ENCODE assay signal across 8 cellular contexts in the genomic region with DNA sequence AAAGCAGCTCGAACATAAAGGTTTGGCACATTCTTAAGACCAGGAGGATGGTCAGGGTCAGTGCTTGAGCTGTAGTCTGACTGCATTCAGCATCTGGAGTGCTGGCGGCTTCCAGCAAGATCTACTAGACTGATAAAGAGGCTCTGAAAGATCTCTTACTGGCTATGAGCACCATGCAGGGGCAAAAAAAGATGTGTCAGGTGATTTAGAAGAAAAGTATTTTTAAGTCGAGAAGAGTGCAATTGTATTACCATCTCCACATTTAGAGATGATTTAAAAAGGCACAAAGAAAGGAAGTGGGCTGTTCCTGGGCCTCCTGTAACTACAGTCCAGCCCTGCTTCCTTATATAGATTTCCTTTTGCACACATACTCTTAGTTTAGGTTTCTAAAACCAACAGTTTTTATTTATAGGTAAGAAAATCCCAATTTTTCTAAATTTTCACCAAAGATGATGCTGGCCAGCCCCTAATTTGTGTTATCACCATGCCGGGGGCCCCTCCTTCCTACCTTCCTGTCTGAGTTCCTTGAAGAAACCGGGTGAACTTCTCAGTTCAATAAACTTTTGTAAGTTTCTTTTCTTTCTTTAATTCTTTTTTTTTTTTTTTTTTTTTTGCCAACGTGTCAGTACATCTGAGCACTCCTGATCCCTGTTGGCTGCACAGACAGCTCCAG.
DNase-seq lines count a peak whose midpoint lies in the region; FAIRE-seq lines count a peak whose summit lies in the region.

No MANE protein-coding gene starts in this region.

- peak; percentile 42 for DNase-seq in activated naive CD4-positive, alpha-beta T cell treated with anti-CD3 and anti-CD28 coated beads, Interleukin-2, amount 10 ng/mL, durations not matched to agents 7 days and 5 days
- DNase-seq in activated naive CD4-positive, alpha-beta T cell treated with Interleukin-2 at 50 U/mL for 16 hours: no peak
- DNase-seq in UCSD-AML1 (lab: John Stamatoyannopoulos, UW; ENCODE audit: unreplicated experiment): peak; percentile 16
- DNase-seq in hepatic stellate cell (ENCODE audit: low spot score): peak; percentile 22
- no peak for DNase-seq in cerebellum (ENCODE audit: low spot score)
- DNase-seq in middle frontal gyrus (ENCODE audit: extremely low spot score, low spot score): no peak
- DNase-seq in GM19239 (ENCODE audit: insufficient read length, low spot score): no peak

- H3K4me1 Mint-ChIP-seq in activated naive CD4-positive, alpha-beta T cell treated with anti-CD3 and anti-CD28 coated beads, Interleukin-2, amount 10 ng/mL, durations not matched to agents 7 days and 5 days: peaks cover 43% of the 10 kb centered on the region

- peak overlapping the region; percentile 18 to 60 for H3K4me3 ChIP-seq in stomach smooth muscle (ENCODE audit: low read length in 2 of 2)

- no peaks in the 10 kb centered on the region for H3K9me3 ChIP-seq in stomach smooth muscle (ENCODE audit: control insufficient read depth in 2 of 2, low read length in 2 of 2)

- peak overlapping the region; percentile 91 for H3K27ac Mint-ChIP-seq in activated naive CD4-positive, alpha-beta T cell treated with anti-CD3 and anti-CD28 coated beads, Interleukin-2, amount 10 ng/mL, durations not matched to agents 7 days and 5 days

- H3K36me3 Mint-ChIP-seq in activated naive CD4-positive, alpha-beta T cell treated with anti-CD3 and anti-CD28 coated beads, Interleukin-2, amount 10 ng/mL, durations not matched to agents 7 days and 5 days: no peaks in the 10 kb centered on the region

- no peaks in the 10 kb centered on the region for H3K9me3 Mint-ChIP-seq in activated naive CD4-positive, alpha-beta T cell treated with anti-CD3 and anti-CD28 coated beads, Interleukin-2, amount 10 ng/mL, durations not matched to agents 7 days and 5 days

- peak overlapping the region; percentile 68 for H3K4me3 Mint-ChIP-seq in activated naive CD4-positive, alpha-beta T cell treated with anti-CD3 and anti-CD28 coated beads, Interleukin-2, amount 10 ng/mL, durations not matched to agents 7 days and 5 days

- peak overlapping the region; percentile 27 to 51 for H3K9ac ChIP-seq in stomach smooth muscle (ENCODE audit: low read length in 2 of 2)

- peaks cover 46% of the 10 kb centered on the region for H3K4me1 ChIP-seq in stomach smooth muscle (ENCODE audit: control insufficient read depth, insufficient read depth, low read length)

- FAIRE-seq in GM19239 (lab: Jason Lieb, UNC): no peak

- CTCF ChIA-PET in activated naive CD4-positive, alpha-beta T cell treated with anti-CD3 and anti-CD28 coated beads, Interleukin-2, amount 10 ng/mL, durations not matched to agents 7 days and 5 days (lab: Charles Lee): interaction anchor here (0.9 to 1.2 kb wide), 2 partner anchors 10 to 161 kb away, joined by 3 read pairs; no protein-coding TSS in a partner anchor

- peak overlapping the region; percentile 90 for H3K27ac ChIP-seq in stomach smooth muscle (ENCODE audit: low read length)

- no peaks in the 10 kb centered on the region for H3K36me3 ChIP-seq in stomach smooth muscle (ENCODE audit: control insufficient read depth in 2 of 2, insufficient read depth in 2 of 2, low read length in 2 of 2)

- peaks cover 7% of the 10 kb centered on the region for H3K27me3 Mint-ChIP-seq in activated naive CD4-positive, alpha-beta T cell treated with anti-CD3 and anti-CD28 coated beads, Interleukin-2, amount 10 ng/mL, durations not matched to agents 7 days and 5 days

- H3K27me3 ChIP-seq in stomach smooth muscle (ENCODE audit: control insufficient read depth in 1 of 2, insufficient read depth in 2 of 2, low read length in 2 of 2): no peaks in the 10 kb centered on the region

Comparison
In these comparisons a context has a peak if more than half of its experiments do, and no peak if none do; other contexts are left out.
1. DNase-seq: peak in activated naive CD4-positive, alpha-beta T cell treated with anti-CD3 and anti-CD28 coated beads, Interleukin-2, amount 10 ng/mL, durations not matched to agents 7 days and 5 days (single experiment), UCSD-AML1 (single experiment) and hepatic stellate cell (single experiment); none in activated naive CD4-positive, alpha-beta T cell treated with Interleukin-2 at 50 U/mL for 16 hours (single experiment), cerebellum (single experiment), middle frontal gyrus (single experiment) and GM19239 (single experiment).